ENCODE assay signal across 15 cellular contexts in the genomic region with DNA sequence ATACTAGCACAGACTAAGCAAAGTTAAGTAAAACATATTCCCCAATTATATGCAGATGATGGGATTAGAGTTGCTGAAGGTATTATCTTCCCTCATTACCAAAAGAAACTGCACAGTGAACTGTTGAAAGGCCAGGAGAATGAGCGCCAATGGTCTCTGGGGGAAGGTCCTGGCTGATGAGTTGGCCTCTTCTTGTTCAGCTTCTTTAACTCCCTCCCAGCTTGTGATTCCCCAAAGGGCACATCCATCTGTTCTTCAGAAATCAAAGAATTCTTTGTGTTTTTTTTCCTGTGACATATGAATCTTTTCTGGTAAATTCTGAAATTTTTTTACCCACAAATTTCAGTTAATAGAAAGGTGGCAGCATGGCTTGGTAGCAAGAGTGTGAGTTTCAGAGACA.
A peak's percentile ranks its signal among the peaks of the same experiment; 100 is the strongest.
DNase-seq lines count a peak whose midpoint lies in the region; ATAC-seq and TF ChIP-seq lines count a peak whose summit lies in the region.
"Had no signal": no experiment of that assay in that cellular context is flagged by ENCODE, and none has a peak within 500 bp of the region (broad histone marks: within the 10 kb centered on the region; RNA-seq: fewer than 3 reads in every experiment).

No MANE protein-coding gene starts in this region.

- peaks cover 5% of the 10 kb centered on the region for H3K9me3 Mint-ChIP-seq in glutamatergic neuron (ENCODE audit: unreplicated experiment)

- peak overlapping the region; percentile 79 for H3K27ac Mint-ChIP-seq in glutamatergic neuron (ENCODE audit: unreplicated experiment)
- H3K27ac Mint-ChIP-seq: B cell; CD4-positive, alpha-beta T cell had no signal

- H3K27me3 Mint-ChIP-seq in glutamatergic neuron (ENCODE audit: unreplicated experiment) = peaks cover 3% of the 10 kb centered on the region
- H3K27me3 Mint-ChIP-seq: B cell; CD4-positive, alpha-beta T cell had no signal

- TF ChIP-seq CTCF in glutamatergic neuron (IDR thresholded peaks at IDR 0.05; ENCODE audit: partially characterized antibody, unreplicated experiment) = no peak

- H3K4me1 Mint-ChIP-seq in glutamatergic neuron (ENCODE audit: low read depth, unreplicated experiment) = peaks cover 38% of the 10 kb centered on the region
- H3K4me1 Mint-ChIP-seq: B cell had no signal

- intact Hi-C loops in Right ventricle myocardium superior (cut with DNase I) = no loop called here
- intact Hi-C loops in left cardiac atrium (cut with DNase I) = no loop called here

- peak overlapping the region; percentile 36 for H3K4me3 Mint-ChIP-seq in glutamatergic neuron (ENCODE audit: unreplicated experiment)
- H3K4me3 Mint-ChIP-seq: B cell; CD4-positive, alpha-beta T cell had no signal

- ATAC-seq in Right ventricle myocardium superior (ENCODE audit: poor library complexity) (peak; percentile 66), left cardiac atrium (no peak)
- ATAC-seq: GM12878, HCT116 had no signal

- peaks cover 23% of the 10 kb centered on the region for H3K36me3 Mint-ChIP-seq in glutamatergic neuron (ENCODE audit: unreplicated experiment)

- peak; percentile 58 for DNase-seq in Right ventricle myocardium superior
- no peak for DNase-seq in left cardiac atrium
- peak; percentile 26 for DNase-seq in NCI-H446 treated with DMSO at 0.1 percent for 48 hours (lab: John Stamatoyannopoulos, UW)
- DNase-seq in glutamatergic neuron = peak; percentile 27
- DNase-seq in amygdala (lab: John Stamatoyannopoulos, UW) = no peak
- no peak for DNase-seq in superior temporal gyrus (ENCODE audit: extremely low spot score)
- DNase-seq in stimulated activated CD4-positive, alpha-beta T cell treated with anti-CD3 and anti-CD28 coated beads, Interleukin-1b, Interleukin-23, amount 100 ng/mL, for 48 hours = no peak
- DNase-seq: C1 segment of cervical spinal cord; Calu3; CD4-positive, alpha-beta T cell; DMS79; GM23248 had no signal

Comparison
In these comparisons a context has a peak if more than half of its experiments do, and no peak if none do; other contexts are left out.
1. DNase-seq: peak in Right ventricle myocardium superior (single experiment), NCI-H446 treated with DMSO at 0.1 percent for 48 hours (single experiment) and glutamatergic neuron (single experiment); none in left cardiac atrium (single experiment), amygdala (0 of 56), superior temporal gyrus (single experiment) and stimulated activated CD4-positive, alpha-beta T cell treated with anti-CD3 and anti-CD28 coated beads, Interleukin-1b, Interleukin-23, amount 100 ng/mL, for 48 hours (single experiment).